Comparison of ENCODE assay signal across 13 cellular contexts in genomic region chr17:2173005-2173404, GRCh38.
A peak's percentile ranks its signal among the peaks of the same experiment; 100 is the strongest.
DNase-seq lines count a peak whose midpoint lies in the region; ATAC-seq and TF ChIP-seq lines count a peak whose summit lies in the region.
"Had no signal": no experiment of that assay in that cellular context is flagged by ENCODE, and none has a peak within 500 bp of the region (broad histone marks: within the 10 kb centered on the region; RNA-seq: fewer than 3 reads in every experiment).

No MANE protein-coding gene starts in this region.

- H3K9me3 ChIP-seq in right cardiac atrium (ENCODE audit: control insufficient read depth, low read length) (no peaks in the 10 kb centered on the region), skeletal muscle satellite cell (replicated peaks; ENCODE audit: low read length) (no peaks in the 10 kb centered on the region)

- H3K4me1 ChIP-seq in GM23338 (ENCODE audit: insufficient read depth) (no peaks in the 10 kb centered on the region), right cardiac atrium (ENCODE audit: control insufficient read depth, insufficient read depth, low read length) (peaks cover 29% of the 10 kb centered on the region), skeletal muscle satellite cell (ENCODE audit: control insufficient read depth, insufficient read depth, low read length) (peaks cover 62% of the 10 kb centered on the region)

- peaks cover 4% of the 10 kb centered on the region; the same call in 1 of the 2 replicates for H3F3A ChIP-seq in GM23338 (replicated peaks; ENCODE audit: low read depth)

- H3K9me2 ChIP-seq in GM23338 (ENCODE audit: insufficient read depth): no peaks in the 10 kb centered on the region

- intact Hi-C loops in right cardiac atrium (cut with DNase I): loop anchor here in 3 of 4 donors (5.0 to 10.0 kb wide), 2 partner anchors 64 to 78 kb away; no protein-coding TSS in a partner anchor

- no peaks in the 10 kb centered on the region for H3K9me3 Mint-ChIP-seq in GM23338
- H3K9me3 Mint-ChIP-seq: activated CD4-positive, alpha-beta T cell treated with anti-CD3 and anti-CD28 coated beads, Interleukin-2, amount 10 ng/mL, durations not matched to agents 24 days and 14 days; immature natural killer cell had no signal

- no peak overlapping the region for H2AFZ ChIP-seq in GM23338

- H3K36me3 ChIP-seq in GM23338 (ENCODE audit: insufficient read depth): no peaks in the 10 kb centered on the region; the same call in 1 of the 2 replicates
- H3K36me3 ChIP-seq in brain microvascular endothelial cell (replicated peaks): peaks cover 13% of the 10 kb centered on the region
- H3K36me3 ChIP-seq in skeletal muscle satellite cell (ENCODE audit: insufficient read depth, low read length): peaks cover 15% of the 10 kb centered on the region
- H3K36me3 ChIP-seq in H7 (replicated peaks; ENCODE audit: control insufficient read depth, insufficient read depth, low read length): peaks cover 2% of the 10 kb centered on the region

- H4K20me1 ChIP-seq in GM23338 (replicated peaks; ENCODE audit: insufficient read depth): no peaks in the 10 kb centered on the region

- DNase-seq in GM23338 (ENCODE audit: low spot score): no peak
- DNase-seq in brain microvascular endothelial cell: no peak
- peak in 1 of 3 donors; percentile 73 for DNase-seq in right cardiac atrium
- no peak for DNase-seq in activated CD4-positive, alpha-beta T cell treated with anti-CD3 and anti-CD28 coated beads for 1 hour
- DNase-seq in H7: no peak
- DNase-seq in epidermal melanocyte (ENCODE audit: insufficient read length, low spot score): no peak
- DNase-seq: activated CD4-positive, alpha-beta T cell treated with anti-CD3 and anti-CD28 coated beads, Interleukin-2, amount 10 ng/mL, durations not matched to agents 24 days and 14 days; immature natural killer cell; NK-92 treated with Interleukin-12 subunit alpha and Interleukin-12 subunit beta, amount 100 ng/mL, for 24 hours; stimulated activated CD4-positive, alpha-beta T cell treated with anti-CD3 and anti-CD28 coated beads, Interleukin-1b, Interleukin-23, amount 100 ng/mL, for 48 hours had no signal

- no peaks in the 10 kb centered on the region for H3K79me2 ChIP-seq in GM23338 (replicated peaks; ENCODE audit: insufficient read depth)

- H3K4me3 Mint-ChIP-seq in GM23338: no peak overlapping the region
- H3K4me3 Mint-ChIP-seq: activated CD4-positive, alpha-beta T cell treated with anti-CD3 and anti-CD28 coated beads, Interleukin-2, amount 10 ng/mL, durations not matched to agents 24 days and 14 days; immature natural killer cell had no signal

- ATAC-seq in GM23338: no peak
- peak; percentile 32 to 49 for ATAC-seq in right cardiac atrium
- ATAC-seq in HG03108 (IDR thresholded peaks at IDR 0.05; ENCODE audit: unreplicated experiment): no peak

- TF ChIP-seq CTCF in GM23338 (conservative IDR thresholded peaks at IDR 0.05; ENCODE audit: low read depth in 2 of 2) (no peak), brain microvascular endothelial cell (IDR thresholded peaks at IDR 0.05; ENCODE audit: low read depth, low read length, missing control alignments) (no peak)

- H3K4me3 ChIP-seq in GM23338: no peak overlapping the region
- H3K4me3 ChIP-seq in brain microvascular endothelial cell (ENCODE audit: low read depth, low read length): no peak overlapping the region
- no peak overlapping the region for H3K4me3 ChIP-seq in right cardiac atrium (ENCODE audit: low read length)
- H3K4me3 ChIP-seq in skeletal muscle satellite cell (ENCODE audit: low read length): peak overlapping the region; percentile 24
- H3K4me3 ChIP-seq in H7 (ENCODE audit: insufficient read depth, low read depth, low read length): no peak overlapping the region

- H3K27ac ChIP-seq in GM23338 (ENCODE audit: low read depth) (peak overlapping the region; percentile 67), brain microvascular endothelial cell (peak overlapping the region; percentile 99), right cardiac atrium (ENCODE audit: low read length) (peak overlapping the region; percentile 98)
- H3K27ac ChIP-seq: KMS-11 had no signal

- in situ Hi-C loops in brain microvascular endothelial cell (cut with HindIII; ENCODE audit: low pct_ligation_motif_present, low sequenced_read_pairs): loop anchor here (10.0 kb wide), 1 partner anchor 88 kb away; no protein-coding TSS in a partner anchor

- peak overlapping the region; percentile 5; the same call in 1 of the 2 replicates for H3K27ac Mint-ChIP-seq in GM23338

- peaks cover 9% of the 10 kb centered on the region for H3K36me3 Mint-ChIP-seq in GM23338 (ENCODE audit: low read depth)

- 35% methylated on average over 1 of the region's 1 CpG for WGBS in right cardiac atrium

- peaks cover 24% of the 10 kb centered on the region for H3K4me1 Mint-ChIP-seq in GM23338

- H3K27me3 Mint-ChIP-seq in GM23338 (ENCODE audit: insufficient read depth, low read depth, poor library complexity): peaks cover 5% of the 10 kb centered on the region
- H3K27me3 Mint-ChIP-seq: activated CD4-positive, alpha-beta T cell treated with anti-CD3 and anti-CD28 coated beads, Interleukin-2, amount 10 ng/mL, durations not matched to agents 24 days and 14 days had no signal

- H3K4me2 ChIP-seq in GM23338 (no peak overlapping the region), skeletal muscle satellite cell (ENCODE audit: low read length) (peak overlapping the region; percentile 78)
- H3K4me2 ChIP-seq: KMS-11 had no signal

- H3K9ac ChIP-seq in skeletal muscle satellite cell (ENCODE audit: low read depth, low read length): peak overlapping the region; percentile 83
- H3K9ac ChIP-seq: KMS-11 had no signal

- no peaks in the 10 kb centered on the region for H3K27me3 ChIP-seq in GM23338 (ENCODE audit: insufficient read depth)
- H3K27me3 ChIP-seq in brain microvascular endothelial cell (replicated peaks): no peaks in the 10 kb centered on the region
- H3K27me3 ChIP-seq in right cardiac atrium (ENCODE audit: control insufficient read depth, insufficient read depth): no peaks in the 10 kb centered on the region
- H3K27me3 ChIP-seq in skeletal muscle satellite cell (ENCODE audit: control insufficient read depth, insufficient read depth, low read length): no peaks in the 10 kb centered on the region
- H3K27me3 ChIP-seq in H7 (ENCODE audit: control insufficient read depth, insufficient read depth, low read length): no peaks in the 10 kb centered on the region

TF ChIP-seq in GM23338, 12 proteins besides CTCF, POLR2A, EP300 and RAD21:
- TF ChIP-seq CREB1 (CRISPR knock-in tag; IDR thresholded peaks at IDR 0.05; ENCODE audit: low read depth): no peak
- no peak for TF ChIP-seq NANOG (IDR thresholded peaks at IDR 0.05; ENCODE audit: borderline replicate concordance)

Comparison
In these comparisons a context has a peak if more than half of its experiments do, and no peak if none do; other contexts are left out.
1. ATAC-seq: peak in right cardiac atrium (2 of 2); none in GM23338 (single experiment) and HG03108 (single experiment).
2. Peak in every context shown above with its lines, with median percentiles within 50 percentile points of each other: H3K27ac ChIP-seq.